ENCODE assay signal across 1 cellular context in genomic region chr12:56359851-56360767, GRCh38.
TF ChIP-seq lines count a peak whose summit lies in the region.

STAT2 (minus strand) TSS chr12:56360107; CDS start chr12:56356571, 3,536 bp downstream.

TF ChIP-seq in K562, 482 proteins besides CTCF, POLR2A, EP300 and RAD21 (continued from another document and continues in another):
- TF ChIP-seq XRCC5 (IDR thresholded peaks at IDR 0.05; ENCODE audit: low read depth, low read length) (peak; percentile 81), ZNF143 (CRISPR knock-in tag; IDR thresholded peaks at IDR 0.05) (no peak), ZNF766 (CRISPR knock-in tag; conservative IDR thresholded peaks at IDR 0.05) (no peak), EGR1 (conservative IDR thresholded peaks at IDR 0.05) (no peak), KLF10 (CRISPR knock-in tag; IDR thresholded peaks at IDR 0.05) (no peak), NR2F6 (CRISPR knock-in tag; IDR thresholded peaks at IDR 0.05) (no peak), BRF2 (IDR thresholded peaks at IDR 0.05; ENCODE audit: borderline replicate concordance, insufficient read depth, insufficient read length) (no peak), L3MBTL2 (IDR thresholded peaks at IDR 0.05) (peak; percentile 93), IRF1 (CRISPR knock-in tag; IDR thresholded peaks at IDR 0.05; ENCODE audit: borderline replicate concordance) (no peak), PTBP1 (IDR thresholded peaks at IDR 0.05; ENCODE audit: low read depth, low read length) (no peak), ZBTB7A (IDR thresholded peaks at IDR 0.05; ENCODE audit: borderline replicate concordance, control insufficient read depth, low read depth, low read length) (peak; percentile 81; the same call in 1 of the 2 replicates), NEUROD1 (IDR thresholded peaks at IDR 0.05; ENCODE audit: borderline replicate concordance, low read depth, low read length, partially characterized antibody) (peak; percentile 71), BCOR (IDR thresholded peaks at IDR 0.05) (no peak), NR2C1 (IDR thresholded peaks at IDR 0.05) (peak; percentile 88), NR2C1 (tag; IDR thresholded peaks at IDR 0.05) (peak; percentile 86), RBFOX2 (IDR thresholded peaks at IDR 0.05; ENCODE audit: low read depth, low read length) (peak; percentile 87), CHD2 (IDR thresholded peaks at IDR 0.05; ENCODE audit: low read depth, low read length) (peak; percentile 15; the same call in 1 of the 2 replicates), ZBTB26 (CRISPR knock-in tag; IDR thresholded peaks at IDR 0.05) (no peak), ZNF134 (CRISPR knock-in tag; conservative IDR thresholded peaks at IDR 0.05) (peak; percentile 97), TEAD1 (CRISPR knock-in tag; IDR thresholded peaks at IDR 0.05) (peak; percentile 47 to 85; a peak in 1 of 4 replicates), ZNF740 (CRISPR knock-in tag; IDR thresholded peaks at IDR 0.05) (no peak; the same call in 1 of the 2 replicates), ZNF740 (tag; IDR thresholded peaks at IDR 0.05) (no peak; a peak in 1 of 4 replicates), CREB5 (CRISPR knock-in tag; IDR thresholded peaks at IDR 0.05) (no peak), FOXK2 (conservative IDR thresholded peaks at IDR 0.05 in 1 of 2, IDR thresholded peaks at IDR 0.05 in 1 of 2; ENCODE audit: low read depth in 2 of 2) (peak; percentile 68 to 90), RREB1 (CRISPR knock-in tag; IDR thresholded peaks at IDR 0.05) (no peak), CGGBP1 (CRISPR knock-in tag; IDR thresholded peaks at IDR 0.05) (no peak), SPI1 (IDR thresholded peaks at IDR 0.05; ENCODE audit: borderline replicate concordance, low read depth, low read length) (peak; percentile 77), CHAMP1 (IDR thresholded peaks at IDR 0.05) (no peak), SMARCC2 (IDR thresholded peaks at IDR 0.05; ENCODE audit: low read depth) (no peak), MCM2 (IDR thresholded peaks at IDR 0.05; ENCODE audit: low read depth) (no peak), CBFA2T2 (conservative IDR thresholded peaks at IDR 0.05) (no peak), ZFP91 (CRISPR knock-in tag; IDR thresholded peaks at IDR 0.05) (no peak), STAT6 (CRISPR knock-in tag; IDR thresholded peaks at IDR 0.05) (no peak; the same call in 1 of the 2 replicates), TCF7L2 (IDR thresholded peaks at IDR 0.05; ENCODE audit: low read depth, low read length) (peak; percentile 49), ZC3H4 (CRISPR knock-in tag; IDR thresholded peaks at IDR 0.05; ENCODE audit: borderline replicate concordance) (no peak), HCFC1 (IDR thresholded peaks at IDR 0.05; ENCODE audit: low read depth, low read length) (no peak; the same call in 1 of the 2 replicates)
